Comparison of ENCODE assay signal across 9 cellular contexts in genomic region chr4:130336585-130337217, GRCh38.
DNase-seq lines count a peak whose midpoint lies in the region; ATAC-seq and TF ChIP-seq lines count a peak whose summit lies in the region.
"Had no signal": no experiment of that assay in that cellular context is flagged by ENCODE, and none has a peak within 500 bp of the region (broad histone marks: within the 10 kb centered on the region; RNA-seq: fewer than 3 reads in every experiment).

No MANE protein-coding gene starts in this region.

- TF ChIP-seq CTCF in Caco-2 (IDR thresholded peaks at IDR 0.05; ENCODE audit: insufficient read depth in 1 of 2, low read depth in 1 of 2, low read length in 1 of 2, severe bottlenecking in 1 of 2, unreplicated experiment in 1 of 2): peak; percentile 48 to 53
- TF ChIP-seq CTCF in WI38 (IDR thresholded peaks at IDR 0.05; ENCODE audit: low read depth, low read length): peak; percentile 23; the same call in 1 of the 2 replicates
- TF ChIP-seq CTCF in PC-3 (conservative IDR thresholded peaks at IDR 0.05; ENCODE audit: low read depth, low read length): no peak

- no CpG with 5 or more reads among the region's 5 CpGs for WGBS in mesendoderm (ENCODE audit: extremely low coverage, insufficient coverage, low lambda C conversion rate)

- no TSS peak for BruUV-seq in Caco-2 (replicated peaks; lab: Mats Ljungman, UMichigan)
- no TSS peak for BruUV-seq in PC-3 (replicated peaks; lab: Mats Ljungman, UMichigan)

- H3K36me3 Mint-ChIP-seq in Caco-2 (ENCODE audit: insufficient read depth, unreplicated experiment): no peaks in the 10 kb centered on the region

- H3K36me3 ChIP-seq in Caco-2 (ENCODE audit: control insufficient read depth, insufficient read depth, low read length) (no peaks in the 10 kb centered on the region), mesendoderm (ENCODE audit: control insufficient read depth, insufficient read depth, low read length) (no peaks in the 10 kb centered on the region), PC-3 (ENCODE audit: low read depth, low read length) (no peaks in the 10 kb centered on the region)

- H3K23ac ChIP-seq in mesendoderm (ENCODE audit: low read length): no peak overlapping the region

- H3K27ac ChIP-seq in mesendoderm (ENCODE audit: low read depth, low read length) (no peak overlapping the region), PC-3 (ENCODE audit: low read length) (no peak overlapping the region), substantia nigra (ENCODE audit: low read depth, low read length, poor library complexity, severe bottlenecking) (no peak overlapping the region)

- H3K27me3 ChIP-seq in Caco-2 (replicated peaks; ENCODE audit: control insufficient read depth, insufficient read depth, low read length): no peaks in the 10 kb centered on the region
- peaks cover 2% of the 10 kb centered on the region for H3K27me3 ChIP-seq in mesendoderm (ENCODE audit: insufficient read depth, low read length, poor library complexity)
- no peaks in the 10 kb centered on the region for H3K27me3 ChIP-seq in PC-3 (ENCODE audit: low read length)

- DNase-seq in Caco-2 (peak in 1 of 2 experiments; percentile 33), mesendoderm (peak; percentile 31), PC-3 (no peak), substantia nigra (lab: John Stamatoyannopoulos, UW) (no peak), occipital lobe (lab: John Stamatoyannopoulos, UW) (no peak)

- CTCF ChIA-PET in Caco-2 (lab: Charles Lee) (no interaction called here), PC-3 (lab: Charles Lee) (no interaction called here)

- no peak overlapping the region for H2BK5ac ChIP-seq in mesendoderm (ENCODE audit: low read length)

- H3K4me3 ChIP-seq in Caco-2 (ENCODE audit: low read depth, low read length) (no peak overlapping the region), WI38 (ENCODE audit: low read depth, low read length) (no peak overlapping the region), mesendoderm (ENCODE audit: low read length) (no peak overlapping the region), PC-3 (ENCODE audit: low read length) (no peak overlapping the region)
- H3K4me3 ChIP-seq: K562 had no signal

- H2AFZ ChIP-seq in PC-3 (ENCODE audit: low read length): no peak overlapping the region

- no peaks in the 10 kb centered on the region for H3K27me3 Mint-ChIP-seq in Caco-2 (ENCODE audit: insufficient read depth, unreplicated experiment)

- H2AK5ac ChIP-seq in mesendoderm (ENCODE audit: low read length): no peak overlapping the region

- no peak overlapping the region for H2BK15ac ChIP-seq in mesendoderm (replicated peaks; ENCODE audit: low read depth)

- ATAC-seq in GM19395 (IDR thresholded peaks at IDR 0.05; ENCODE audit: unreplicated experiment) (peak; percentile 91), HG03432 (IDR thresholded peaks at IDR 0.05; ENCODE audit: unreplicated experiment) (peak; percentile 92), PC-3 (no peak)
- ATAC-seq: K562 had no signal

- H3K4me3 Mint-ChIP-seq in Caco-2 (ENCODE audit: unreplicated experiment): no peak overlapping the region

- no peak overlapping the region for H3K18ac ChIP-seq in mesendoderm (ENCODE audit: low read length)

- H4K5ac ChIP-seq in mesendoderm (ENCODE audit: low read length): no peak overlapping the region

- H2BK120ac ChIP-seq in mesendoderm (ENCODE audit: low read depth, low read length): no peak overlapping the region

- H3K56ac ChIP-seq in mesendoderm (ENCODE audit: low read length): no peak overlapping the region

- intact Hi-C loops in Caco-2 (cut with micrococcal nuclease; ENCODE audit: unreplicated experiment) (no loop called here), PC-3 (cut with micrococcal nuclease) (no loop called here)

- H3K9me3 Mint-ChIP-seq in Caco-2 (ENCODE audit: unreplicated experiment): no peaks in the 10 kb centered on the region

- H3F3A ChIP-seq in PC-3 (ENCODE audit: low read length, unreplicated experiment): no peaks in the 10 kb centered on the region

- H3K4me1 ChIP-seq in Caco-2: no peaks in the 10 kb centered on the region
- no peaks in the 10 kb centered on the region for H3K4me1 ChIP-seq in mesendoderm (ENCODE audit: control insufficient read depth, low read depth, low read length)
- H3K4me1 ChIP-seq in PC-3 (ENCODE audit: insufficient read depth, low read length): no peaks in the 10 kb centered on the region

- no peaks in the 10 kb centered on the region for H3K9me2 ChIP-seq in PC-3 (replicated peaks; ENCODE audit: low read length)

- H3K4me2 ChIP-seq in mesendoderm (ENCODE audit: low read length) (no peak overlapping the region), PC-3 (ENCODE audit: low read length) (no peak overlapping the region)

- H3K9me3 ChIP-seq in Caco-2 (no peaks in the 10 kb centered on the region), PC-3 (ENCODE audit: low read length) (no peaks in the 10 kb centered on the region)

- no peak overlapping the region for H3K27ac Mint-ChIP-seq in Caco-2 (ENCODE audit: unreplicated experiment)

- H4K8ac ChIP-seq in mesendoderm (ENCODE audit: low read depth, low read length): no peak overlapping the region

- no peaks in the 10 kb centered on the region for H4K20me1 ChIP-seq in PC-3 (ENCODE audit: low read length)

- POLR2A ChIA-PET in Caco-2 (lab: Charles Lee): no interaction called here
- POLR2A ChIA-PET in PC-3 (lab: Charles Lee; ENCODE audit: unreplicated experiment): no interaction called here

- no peaks in the 10 kb centered on the region for H3K79me1 ChIP-seq in mesendoderm (ENCODE audit: low read length)

- H3K79me2 ChIP-seq in mesendoderm (ENCODE audit: control insufficient read depth, insufficient read depth, low read length) (no peaks in the 10 kb centered on the region), PC-3 (ENCODE audit: low read length) (no peaks in the 10 kb centered on the region)

- no peak overlapping the region for H3K9ac ChIP-seq in mesendoderm (ENCODE audit: low read length)
- H3K9ac ChIP-seq in PC-3 (ENCODE audit: low read length): no peak overlapping the region

- H3K4ac ChIP-seq in mesendoderm (ENCODE audit: low read depth, low read length): no peak overlapping the region

- no peaks in the 10 kb centered on the region for H3K4me1 Mint-ChIP-seq in Caco-2 (ENCODE audit: low read depth, unreplicated experiment)
